12 cellular contexts compared by ENCODE assay signal in genomic region chr20:24987244-24987643, GRCh38. TPM values are rescaled to one million over a fixed set of nuclear protein-coding genes. Genes with fewer than 3 reads are reported as not detected.
A peak's percentile ranks its signal among the peaks of the same experiment; 100 is the strongest.
DNase-seq lines count a peak whose midpoint lies in the region; ATAC-seq and TF ChIP-seq lines count a peak whose summit lies in the region.
"Had no signal": no experiment of that assay in that cellular context is flagged by ENCODE, and none has a peak within 500 bp of the region (broad histone marks: within the 10 kb centered on the region; RNA-seq: fewer than 3 reads in every experiment).

No MANE protein-coding gene starts in this region.

- H4K91ac ChIP-seq in H9 (ENCODE audit: insufficient read length, low read depth, low read length), result no peak overlapping the region

- H3K4me3 Mint-ChIP-seq in H9, result no peak overlapping the region

- H2BK20ac ChIP-seq in H9 (ENCODE audit: low read depth, low read length, poor library complexity, severe bottlenecking), result no peak overlapping the region

- no peak overlapping the region for H4K5ac ChIP-seq in H9 (ENCODE audit: insufficient read length, low read depth, low read length)

- no peaks in the 10 kb centered on the region for H4K20me1 ChIP-seq in H9 (ENCODE audit: control insufficient read depth, insufficient read depth, insufficient read length)

- peaks cover 4% of the 10 kb centered on the region; the same call in 1 of the 2 replicates for H3K4me1 ChIP-seq in H9 (ENCODE audit: insufficient read depth, low read length)

- no peak overlapping the region for H3K14ac ChIP-seq in H9 (ENCODE audit: insufficient read depth, low read length)

- no peak overlapping the region for H2AFZ ChIP-seq in H9 (ENCODE audit: low read length)

- H3K9me3 Mint-ChIP-seq in H9, result no peaks in the 10 kb centered on the region; a peak in 1 of 5 replicates
- H3K9me3 Mint-ChIP-seq: naive thymus-derived CD8-positive, alpha-beta T cell had no signal

- no peak for ATAC-seq in HG03442 (IDR thresholded peaks at IDR 0.05; ENCODE audit: unreplicated experiment)
- ATAC-seq in GM18870 (IDR thresholded peaks at IDR 0.05; ENCODE audit: unreplicated experiment), result no peak
- no peak for ATAC-seq in HG03439 (IDR thresholded peaks at IDR 0.05; ENCODE audit: unreplicated experiment)
- ATAC-seq: naive thymus-derived CD8-positive, alpha-beta T cell had no signal

- no peak for TF ChIP-seq CTCF in H9 (conservative IDR thresholded peaks at IDR 0.05)

- H3K4me2 ChIP-seq in H9 (ENCODE audit: insufficient read depth, insufficient read length, low read length), result no peak overlapping the region

- DNase-seq in SIG-M5 treated with dmso at 0.1 percent for 504 hours (lab: John Stamatoyannopoulos, UW; ENCODE audit: unreplicated experiment) (peak; percentile 18), SIG-M5 (lab: John Stamatoyannopoulos, UW) (no peak), H9 (peak; percentile 0), amniotic epithelial cell (ENCODE audit: low read depth) (peak; percentile 76), skeletal muscle cell (ENCODE audit: low read depth) (peak; percentile 24)
- DNase-seq: effector CD4-positive, alpha-beta T cell; MG63; naive thymus-derived CD8-positive, alpha-beta T cell; NCI-H446 had no signal

- H3K56ac ChIP-seq in H9 (ENCODE audit: insufficient read length, low read depth, low read length), result no peak overlapping the region

- H3K36me3 Mint-ChIP-seq in H9 (ENCODE audit: insufficient read depth in 1 of 3, low read depth in 3 of 3), result peaks cover 10 to 22% (median 16%) of the 10 kb centered on the region in 3 experiments

- no peak overlapping the region for H2BK15ac ChIP-seq in H9 (ENCODE audit: low read depth, low read length)

- no peak overlapping the region for H3K18ac ChIP-seq in H9 (ENCODE audit: insufficient read length, low read depth, low read length)

- H3K4me3 ChIP-seq in skeletal muscle cell (ENCODE audit: low read depth, low read length), result no peak overlapping the region
- H3K4me3 ChIP-seq: MG63 had no signal

- no peak overlapping the region for H3K4ac ChIP-seq in H9 (ENCODE audit: low read depth, low read length)

- no peak overlapping the region for H2BK5ac ChIP-seq in H9 (ENCODE audit: insufficient read length, low read length)

- H3K23ac ChIP-seq in H9 (ENCODE audit: insufficient read length, low read depth, low read length), result no peak overlapping the region

- H3K23me2 ChIP-seq in H9 (ENCODE audit: insufficient read length, low read depth, low read length, poor library complexity, severe bottlenecking), result peaks cover 5% of the 10 kb centered on the region

- no peak overlapping the region for H3K9ac ChIP-seq in H9 (ENCODE audit: extremely low read depth, insufficient read length, low read length)

- H3K4me1 Mint-ChIP-seq in H9, result peaks cover 13 to 14% of the 10 kb centered on the region in 2 experiments

- H3K9me3 ChIP-seq in H9 (ENCODE audit: control insufficient read depth, low read depth, low read length), result no peaks in the 10 kb centered on the region
- H3K9me3 ChIP-seq: MG63 had no signal

- H2BK12ac ChIP-seq in H9 (ENCODE audit: insufficient read length, low read depth, low read length), result no peak overlapping the region

- H3K27ac ChIP-seq in H9 (ENCODE audit: insufficient read length, low read depth, low read length), result no peak overlapping the region

- peaks cover 11% of the 10 kb centered on the region; the same call in 1 of the 2 replicates for H3K79me2 ChIP-seq in H9 (ENCODE audit: insufficient read depth, low read length)

- no peaks in the 10 kb centered on the region for H3K27me3 ChIP-seq in H9 (ENCODE audit: insufficient read depth, low read length)
- H3K27me3 ChIP-seq: MG63 had no signal

- no peak overlapping the region for H2AK5ac ChIP-seq in H9 (ENCODE audit: insufficient read length, low read length)

- H3T11ph ChIP-seq in H9 (ENCODE audit: low read length), result no peak overlapping the region

- H3K27ac Mint-ChIP-seq in H9, result no peak overlapping the region

- WGBS in H9 (ENCODE audit: extremely low coverage, insufficient read length, low lambda C conversion rate), result no CpG with 5 or more reads among the region's 2 CpGs

- H4K8ac ChIP-seq in H9 (replicated peaks; ENCODE audit: insufficient read length, low read depth, low read length), result no peak overlapping the region

- no peaks in the 10 kb centered on the region; the same call in 1 of the 2 replicates for H3K27me3 Mint-ChIP-seq in H9 (ENCODE audit: low read depth)
- H3K27me3 Mint-ChIP-seq: naive thymus-derived CD8-positive, alpha-beta T cell had no signal

- peaks cover 3% of the 10 kb centered on the region for H3K79me1 ChIP-seq in H9 (ENCODE audit: insufficient read depth, low read depth, low read length, poor library complexity, severe bottlenecking)

- H2BK120ac ChIP-seq in H9 (ENCODE audit: low read depth, low read length, poor library complexity, severe bottlenecking), result no peak overlapping the region

RNA-seq across cellular contexts. Expression of gene APMAP, which starts 5.3 kb away (rescaled TPM):
- 67.8 and 69.1 TPM in 2 replicates for total RNA-seq in H9 (2021)

RNA-seq across cellular contexts. Expression of gene CST7, which starts 38.2 kb away (rescaled TPM):
- not detected in 2 replicates for total RNA-seq in H9 (2021)
